8 cellular contexts compared by ENCODE assay signal in the genomic region with DNA sequence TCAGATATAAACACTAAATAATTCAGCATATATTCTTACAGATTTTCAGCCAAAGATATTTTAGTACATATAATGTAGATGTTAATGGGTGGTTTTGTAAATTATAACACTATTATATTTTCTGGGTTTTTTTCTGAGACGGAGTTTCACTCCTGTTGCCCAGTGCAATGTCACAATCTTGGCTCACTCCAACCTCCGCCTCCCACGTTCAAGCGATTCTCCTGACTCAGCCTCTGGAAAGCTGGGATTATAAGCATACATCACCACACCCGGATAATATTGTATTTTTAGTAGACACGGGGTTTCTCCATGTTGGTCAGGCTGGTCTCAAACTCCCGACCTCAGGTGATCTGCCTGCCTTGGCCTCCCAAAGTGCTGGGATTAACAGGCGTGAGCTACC. TPM values are rescaled to one million over a fixed set of nuclear protein-coding genes. Genes with fewer than 3 reads are reported as not detected.
"Had no signal": no experiment of that assay in that cellular context is flagged by ENCODE, and none has a peak within 500 bp of the region (broad histone marks: within the 10 kb centered on the region; RNA-seq: fewer than 3 reads in every experiment).

No MANE protein-coding gene starts in this region.

RNA-seq across cellular contexts. Expression of a gene that starts 29.7 kb away (rescaled TPM):
- total RNA-seq: esophagus mucosa, esophagus squamous epithelium, kidney, left ventricle myocardium inferior, myocyte had no signal
- polyA plus RNA-seq: heart left ventricle, immature natural killer cell, liver had no signal
